ENCODE assay signal across 2 cellular contexts in the genomic region with DNA sequence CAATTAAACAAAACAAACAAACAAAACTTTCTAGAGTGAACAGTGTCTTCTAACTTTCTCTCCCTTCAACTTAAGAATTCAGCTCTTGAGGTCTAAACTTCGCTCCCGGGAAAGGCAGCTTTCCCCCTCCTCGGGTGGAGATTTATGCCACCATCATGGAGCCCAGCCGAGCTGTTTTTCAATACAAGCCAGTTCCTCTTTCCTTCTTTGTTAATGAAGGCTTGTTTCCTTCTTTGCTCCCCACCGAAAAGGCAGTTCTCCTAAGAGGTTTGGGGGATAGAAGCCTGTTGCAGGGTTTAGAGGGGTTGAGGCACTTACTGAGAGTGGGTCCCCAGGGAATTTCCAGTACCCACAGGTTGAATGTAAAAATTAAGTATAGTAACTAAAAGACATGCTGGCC.
TF ChIP-seq lines count a peak whose summit lies in the region.

No MANE protein-coding gene starts in this region.

TF ChIP-seq in GM23338, 12 proteins besides CTCF, POLR2A, EP300 and RAD21:
- TF ChIP-seq CREB1 (CRISPR knock-in tag; IDR thresholded peaks at IDR 0.05; ENCODE audit: low read depth) (no peak), JUNB (IDR thresholded peaks at IDR 0.05; ENCODE audit: unreplicated experiment) (no peak), ZNF114 (CRISPR knock-in tag; IDR thresholded peaks at IDR 0.05) (no peak), ZNF331 (CRISPR knock-in tag; IDR thresholded peaks at IDR 0.05; ENCODE audit: low read depth) (no peak), EZH2phosphoT487 (IDR thresholded peaks at IDR 0.05; ENCODE audit: unreplicated experiment) (no peak), POLR2AphosphoS5 (IDR thresholded peaks at IDR 0.05; ENCODE audit: low read depth) (no peak), STAT1 (IDR thresholded peaks at IDR 0.05; ENCODE audit: unreplicated experiment) (no peak)
- TF ChIP-seq, protein P1, sequence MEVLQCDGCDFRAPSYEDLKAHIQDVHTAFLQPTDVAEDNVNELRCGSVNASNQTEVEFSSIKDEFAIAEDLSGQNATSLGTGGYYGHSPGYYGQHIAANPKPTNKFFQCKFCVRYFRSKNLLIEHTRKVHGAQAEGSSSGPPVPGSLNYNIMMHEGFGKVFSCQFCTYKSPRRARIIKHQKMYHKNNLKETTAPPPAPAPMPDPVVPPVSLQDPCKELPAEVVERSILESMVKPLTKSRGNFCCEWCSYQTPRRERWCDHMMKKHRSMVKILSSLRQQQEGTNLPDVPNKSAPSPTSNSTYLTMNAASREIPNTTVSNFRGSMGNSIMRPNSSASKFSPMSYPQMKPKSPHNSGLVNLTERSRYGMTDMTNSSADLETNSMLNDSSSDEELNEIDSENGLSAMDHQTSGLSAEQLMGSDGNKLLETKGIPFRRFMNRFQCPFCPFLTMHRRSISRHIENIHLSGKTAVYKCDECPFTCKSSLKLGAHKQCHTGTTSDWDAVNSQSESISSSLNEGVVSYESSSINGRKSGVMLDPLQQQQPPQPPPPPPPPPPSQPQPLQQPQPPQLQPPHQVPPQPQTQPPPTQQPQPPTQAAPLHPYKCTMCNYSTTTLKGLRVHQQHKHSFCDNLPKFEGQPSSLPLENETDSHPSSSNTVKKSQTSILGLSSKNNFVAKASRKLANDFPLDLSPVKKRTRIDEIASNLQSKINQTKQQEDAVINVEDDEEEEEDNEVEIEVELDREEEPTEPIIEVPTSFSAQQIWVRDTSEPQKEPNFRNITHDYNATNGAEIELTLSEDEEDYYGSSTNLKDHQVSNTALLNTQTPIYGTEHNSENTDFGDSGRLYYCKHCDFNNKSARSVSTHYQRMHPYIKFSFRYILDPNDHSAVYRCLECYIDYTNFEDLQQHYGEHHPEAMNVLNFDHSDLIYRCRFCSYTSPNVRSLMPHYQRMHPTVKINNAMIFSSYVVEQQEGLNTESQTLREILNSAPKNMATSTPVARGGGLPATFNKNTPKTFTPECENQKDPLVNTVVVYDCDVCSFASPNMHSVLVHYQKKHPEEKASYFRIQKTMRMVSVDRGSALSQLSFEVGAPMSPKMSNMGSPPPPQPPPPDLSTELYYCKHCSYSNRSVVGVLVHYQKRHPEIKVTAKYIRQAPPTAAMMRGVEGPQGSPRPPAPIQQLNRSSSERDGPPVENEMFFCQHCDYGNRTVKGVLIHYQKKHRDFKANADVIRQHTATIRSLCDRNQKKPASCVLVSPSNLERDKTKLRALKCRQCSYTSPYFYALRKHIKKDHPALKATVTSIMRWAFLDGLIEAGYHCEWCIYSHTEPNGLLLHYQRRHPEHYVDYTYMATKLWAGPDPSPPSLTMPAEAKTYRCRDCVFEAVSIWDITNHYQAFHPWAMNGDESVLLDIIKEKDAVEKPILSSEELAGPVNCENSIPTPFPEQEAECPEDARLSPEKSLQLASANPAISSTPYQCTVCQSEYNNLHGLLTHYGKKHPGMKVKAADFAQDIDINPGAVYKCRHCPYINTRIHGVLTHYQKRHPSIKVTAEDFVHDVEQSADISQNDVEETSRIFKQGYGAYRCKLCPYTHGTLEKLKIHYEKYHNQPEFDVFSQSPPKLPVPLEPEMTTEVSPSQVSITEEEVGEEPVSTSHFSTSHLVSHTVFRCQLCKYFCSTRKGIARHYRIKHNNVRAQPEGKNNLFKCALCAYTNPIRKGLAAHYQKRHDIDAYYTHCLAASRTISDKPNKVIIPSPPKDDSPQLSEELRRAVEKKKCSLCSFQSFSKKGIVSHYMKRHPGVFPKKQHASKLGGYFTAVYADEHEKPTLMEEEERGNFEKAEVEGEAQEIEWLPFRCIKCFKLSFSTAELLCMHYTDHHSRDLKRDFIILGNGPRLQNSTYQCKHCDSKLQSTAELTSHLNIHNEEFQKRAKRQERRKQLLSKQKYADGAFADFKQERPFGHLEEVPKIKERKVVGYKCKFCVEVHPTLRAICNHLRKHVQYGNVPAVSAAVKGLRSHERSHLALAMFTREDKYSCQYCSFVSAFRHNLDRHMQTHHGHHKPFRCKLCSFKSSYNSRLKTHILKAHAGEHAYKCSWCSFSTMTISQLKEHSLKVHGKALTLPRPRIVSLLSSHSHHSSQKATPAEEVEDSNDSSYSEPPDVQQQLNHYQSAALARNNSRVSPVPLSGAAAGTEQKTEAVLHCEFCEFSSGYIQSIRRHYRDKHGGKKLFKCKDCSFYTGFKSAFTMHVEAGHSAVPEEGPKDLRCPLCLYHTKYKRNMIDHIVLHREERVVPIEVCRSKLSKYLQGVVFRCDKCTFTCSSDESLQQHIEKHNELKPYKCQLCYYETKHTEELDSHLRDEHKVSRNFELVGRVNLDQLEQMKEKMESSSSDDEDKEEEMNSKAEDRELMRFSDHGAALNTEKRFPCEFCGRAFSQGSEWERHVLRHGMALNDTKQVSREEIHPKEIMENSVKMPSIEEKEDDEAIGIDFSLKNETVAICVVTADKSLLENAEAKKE (CRISPR knock-in tag; IDR thresholded peaks at IDR 0.05): no peak
- TF ChIP-seq, protein P2, sequence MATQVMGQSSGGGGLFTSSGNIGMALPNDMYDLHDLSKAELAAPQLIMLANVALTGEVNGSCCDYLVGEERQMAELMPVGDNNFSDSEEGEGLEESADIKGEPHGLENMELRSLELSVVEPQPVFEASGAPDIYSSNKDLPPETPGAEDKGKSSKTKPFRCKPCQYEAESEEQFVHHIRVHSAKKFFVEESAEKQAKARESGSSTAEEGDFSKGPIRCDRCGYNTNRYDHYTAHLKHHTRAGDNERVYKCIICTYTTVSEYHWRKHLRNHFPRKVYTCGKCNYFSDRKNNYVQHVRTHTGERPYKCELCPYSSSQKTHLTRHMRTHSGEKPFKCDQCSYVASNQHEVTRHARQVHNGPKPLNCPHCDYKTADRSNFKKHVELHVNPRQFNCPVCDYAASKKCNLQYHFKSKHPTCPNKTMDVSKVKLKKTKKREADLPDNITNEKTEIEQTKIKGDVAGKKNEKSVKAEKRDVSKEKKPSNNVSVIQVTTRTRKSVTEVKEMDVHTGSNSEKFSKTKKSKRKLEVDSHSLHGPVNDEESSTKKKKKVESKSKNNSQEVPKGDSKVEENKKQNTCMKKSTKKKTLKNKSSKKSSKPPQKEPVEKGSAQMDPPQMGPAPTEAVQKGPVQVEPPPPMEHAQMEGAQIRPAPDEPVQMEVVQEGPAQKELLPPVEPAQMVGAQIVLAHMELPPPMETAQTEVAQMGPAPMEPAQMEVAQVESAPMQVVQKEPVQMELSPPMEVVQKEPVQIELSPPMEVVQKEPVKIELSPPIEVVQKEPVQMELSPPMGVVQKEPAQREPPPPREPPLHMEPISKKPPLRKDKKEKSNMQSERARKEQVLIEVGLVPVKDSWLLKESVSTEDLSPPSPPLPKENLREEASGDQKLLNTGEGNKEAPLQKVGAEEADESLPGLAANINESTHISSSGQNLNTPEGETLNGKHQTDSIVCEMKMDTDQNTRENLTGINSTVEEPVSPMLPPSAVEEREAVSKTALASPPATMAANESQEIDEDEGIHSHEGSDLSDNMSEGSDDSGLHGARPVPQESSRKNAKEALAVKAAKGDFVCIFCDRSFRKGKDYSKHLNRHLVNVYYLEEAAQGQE (IDR thresholded peaks at IDR 0.05; ENCODE audit: unreplicated experiment): no peak
TF ChIP-seq in GM23338: peak in this region for 0.

TF ChIP-seq in GM12878, 131 proteins besides CTCF, POLR2A, EP300 and RAD21:
- TF ChIP-seq CBFB (IDR thresholded peaks at IDR 0.05; ENCODE audit: low read depth): no peak
- TF ChIP-seq, protein P3, sequence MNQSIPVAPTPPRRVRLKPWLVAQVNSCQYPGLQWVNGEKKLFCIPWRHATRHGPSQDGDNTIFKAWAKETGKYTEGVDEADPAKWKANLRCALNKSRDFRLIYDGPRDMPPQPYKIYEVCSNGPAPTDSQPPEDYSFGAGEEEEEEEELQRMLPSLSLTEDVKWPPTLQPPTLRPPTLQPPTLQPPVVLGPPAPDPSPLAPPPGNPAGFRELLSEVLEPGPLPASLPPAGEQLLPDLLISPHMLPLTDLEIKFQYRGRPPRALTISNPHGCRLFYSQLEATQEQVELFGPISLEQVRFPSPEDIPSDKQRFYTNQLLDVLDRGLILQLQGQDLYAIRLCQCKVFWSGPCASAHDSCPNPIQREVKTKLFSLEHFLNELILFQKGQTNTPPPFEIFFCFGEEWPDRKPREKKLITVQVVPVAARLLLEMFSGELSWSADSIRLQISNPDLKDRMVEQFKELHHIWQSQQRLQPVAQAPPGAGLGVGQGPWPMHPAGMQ (IDR thresholded peaks at IDR 0.05; ENCODE audit: borderline replicate concordance): no peak
- no peak for TF ChIP-seq FOXK2 (IDR thresholded peaks at IDR 0.05)
- TF ChIP-seq SPI1 (IDR thresholded peaks at IDR 0.05; ENCODE audit: borderline replicate concordance, insufficient read depth, low read depth, low read length): peak; percentile 76
- TF ChIP-seq, protein P4, sequence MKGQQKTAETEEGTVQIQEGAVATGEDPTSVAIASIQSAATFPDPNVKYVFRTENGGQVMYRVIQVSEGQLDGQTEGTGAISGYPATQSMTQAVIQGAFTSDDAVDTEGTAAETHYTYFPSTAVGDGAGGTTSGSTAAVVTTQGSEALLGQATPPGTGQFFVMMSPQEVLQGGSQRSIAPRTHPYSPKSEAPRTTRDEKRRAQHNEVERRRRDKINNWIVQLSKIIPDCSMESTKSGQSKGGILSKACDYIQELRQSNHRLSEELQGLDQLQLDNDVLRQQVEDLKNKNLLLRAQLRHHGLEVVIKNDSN (IDR thresholded peaks at IDR 0.05; ENCODE audit: borderline replicate concordance, extremely low read length, insufficient read depth, low read depth, low read length): no peak
